11 cellular contexts compared by ENCODE assay signal in genomic region chr16:14562691-14563491, GRCh38.
DNase-seq lines count a peak whose midpoint lies in the region; ATAC-seq, FAIRE-seq and TF ChIP-seq lines count a peak whose summit lies in the region.
"Had no signal": no experiment of that assay in that cellular context is flagged by ENCODE, and none has a peak within 500 bp of the region (broad histone marks: within the 10 kb centered on the region; RNA-seq: fewer than 3 reads in every experiment).

No MANE protein-coding gene starts in this region.

- FAIRE-seq in frontal cortex (lab: Jason Lieb, UNC): no peak

- no peaks in the 10 kb centered on the region for H3K9me3 ChIP-seq in gastrocnemius medialis

- no peaks in the 10 kb centered on the region for H3K36me3 ChIP-seq in gastrocnemius medialis

- in situ Hi-C loops in gastrocnemius medialis (cut with MboI; ENCODE audit: low sequenced_read_pairs in 4 of 4): no loop called here

- peak; percentile 14 for TF ChIP-seq CTCF in fibroblast of pulmonary artery (IDR thresholded peaks at IDR 0.05; ENCODE audit: low read length, missing control alignments)
- peak in 2 of 5 experiments; percentile 12 to 26 for TF ChIP-seq CTCF in gastrocnemius medialis (IDR thresholded peaks at IDR 0.05 in 4 of 5, conservative IDR thresholded peaks at IDR 0.05 in 1 of 5)

- ATAC-seq in gastrocnemius medialis: peak; percentile 59 to 80

- H3K27me3 ChIP-seq in gastrocnemius medialis: no peaks in the 10 kb centered on the region

- H3K4me1 ChIP-seq in gastrocnemius medialis: peaks cover 10 to 22% of the 10 kb centered on the region in 2 donors

- H3K4me3 ChIP-seq in fibroblast of pulmonary artery (replicated peaks; ENCODE audit: low read depth, low read length) (no peak overlapping the region), gastrocnemius medialis (no peak overlapping the region)

- DNase-seq in DMS153 (lab: John Stamatoyannopoulos, UW) (peak; percentile 2), DMS153 treated with DMSO at 0.1 percent for 48 hours (lab: John Stamatoyannopoulos, UW; ENCODE audit: unreplicated experiment) (no peak), NOMO-1 treated with DMSO at 0.1 percent for 48 hours (lab: John Stamatoyannopoulos, UW; ENCODE audit: unreplicated experiment) (peak; percentile 55), fibroblast of pulmonary artery (ENCODE audit: low read depth) (peak; percentile 38), gastrocnemius medialis (peak in 1 of 2 donors; percentile 56), frontal cortex (ENCODE audit: low spot score in 2 of 2) (no peak), NCI-H187 (lab: John Stamatoyannopoulos, UW) (no peak)
- no peak for DNase-seq in effector CD8-positive, alpha-beta T cell (lab: John Stamatoyannopoulos, UW)
- DNase-seq: activated gamma-delta T cell treated with Interleukin-2 at 50 U/mL for 16 hours; stimulated activated CD4-positive, alpha-beta T cell treated with anti-CD3 and anti-CD28 coated beads, Interleukin-4, amount 100 ng/mL, for 1 hour had no signal

- peak overlapping the region in 1 of 4 donors; percentile 7 for H3K27ac ChIP-seq in gastrocnemius medialis
- H3K27ac ChIP-seq: 22Rv1 had no signal

- intact Hi-C loops in gastrocnemius medialis (cut with DNase I; ENCODE audit: low total_unique reads): no loop called here

- no peak for TF ChIP-seq POLR2A in gastrocnemius medialis (IDR thresholded peaks at IDR 0.05)

Comparison
In these comparisons a context has a peak if more than half of its experiments do, and no peak if none do; other contexts are left out.
1. DNase-seq: peak in DMS153 (single experiment), NOMO-1 treated with DMSO at 0.1 percent for 48 hours (single experiment) and fibroblast of pulmonary artery (single experiment); none in DMS153 treated with DMSO at 0.1 percent for 48 hours (single experiment), frontal cortex (0 of 2), NCI-H187 (0 of 2) and effector CD8-positive, alpha-beta T cell (single experiment).